ENCODE assay signal across 9 cellular contexts in genomic region chr11:76810151-76810853, GRCh38. TPM values are rescaled to one million over a fixed set of nuclear protein-coding genes. Genes with fewer than 3 reads are reported as not detected.
A peak's percentile ranks its signal among the peaks of the same experiment; 100 is the strongest.
DNase-seq lines count a peak whose midpoint lies in the region; ATAC-seq and TF ChIP-seq lines count a peak whose summit lies in the region.
"Had no signal": no experiment of that assay in that cellular context is flagged by ENCODE, and none has a peak within 500 bp of the region (broad histone marks: within the 10 kb centered on the region; RNA-seq: fewer than 3 reads in every experiment).

No MANE protein-coding gene starts in this region.

- peaks cover 1% of the 10 kb centered on the region for H3K36me3 Mint-ChIP-seq in brain

- H3K9ac ChIP-seq in GM23248 (no peak overlapping the region), PC-3 (ENCODE audit: low read length) (no peak overlapping the region)

- H3K27ac Mint-ChIP-seq in brain, result no peak overlapping the region

- H3K4me2 ChIP-seq in GM23248 (ENCODE audit: unreplicated experiment), result no peak overlapping the region
- peak overlapping the region; percentile 66 for H3K4me2 ChIP-seq in PC-3 (ENCODE audit: low read length)

- TF ChIP-seq CTCF in PC-3 (conservative IDR thresholded peaks at IDR 0.05; ENCODE audit: low read depth, low read length) (peak; percentile 93), brain (conservative IDR thresholded peaks at IDR 0.05) (peak; percentile 13 to 39), upper lobe of left lung (IDR thresholded peaks at IDR 0.05) (peak; percentile 53 to 81 (median 66))

- peaks cover 27% of the 10 kb centered on the region for H3K4me1 Mint-ChIP-seq in brain

- H3K9me3 ChIP-seq in GM23248 (ENCODE audit: low read depth) (no peaks in the 10 kb centered on the region), PC-3 (ENCODE audit: low read length) (peaks cover 14% of the 10 kb centered on the region), upper lobe of left lung (peaks cover 0 to 7% (median 3%) of the 10 kb centered on the region in 4 donors)

- DNase-seq in GM23248 (peak; percentile 57), PC-3 (peak; percentile 83), lung microvascular endothelial cell (ENCODE audit: low read depth in 2 of 2) (peak; percentile 63 to 79), upper lobe of left lung (peak in 1 of 2 donors; percentile 39), GOT3 (lab: John Stamatoyannopoulos, UW) (no peak), NCI-H1436 treated with DMSO at 0.1 percent for 48 hours (lab: John Stamatoyannopoulos, UW) (no peak)

- in situ Hi-C loops in GM23248 (cut with MboI), result loop anchor here (10.0 kb wide), 2 partner anchors 104 to 214 kb away; no protein-coding TSS in a partner anchor

- intact Hi-C loops in PC-3 (cut with micrococcal nuclease), result loop anchor here (1.0 kb wide), 3 partner anchors 26 to 237 kb away; no protein-coding TSS in a partner anchor

- no peak overlapping the region for H3K4me3 Mint-ChIP-seq in brain
- H3K4me3 Mint-ChIP-seq: naive thymus-derived CD8-positive, alpha-beta T cell had no signal

- H3K4me1 ChIP-seq in GM23248 (ENCODE audit: insufficient read depth), result 0 out of 2 replicates have a peak, but pooled peaks cover 7% of the 10 kb centered on the region
- no peaks in the 10 kb centered on the region for H3K4me1 ChIP-seq in PC-3 (ENCODE audit: insufficient read depth, low read length)
- peaks cover 10 to 25% (median 15%) of the 10 kb centered on the region in 4 donors for H3K4me1 ChIP-seq in upper lobe of left lung

- TF ChIP-seq EP300 in upper lobe of left lung (IDR thresholded peaks at IDR 0.05), result no peak

- POLR2A ChIA-PET in PC-3 (lab: Charles Lee; ENCODE audit: unreplicated experiment), result interaction anchor here (0.6 kb wide), 1 partner anchor 13 kb away, joined by 4 read pairs; no protein-coding TSS in a partner anchor

- H3K27ac ChIP-seq in GM23248 (no peak overlapping the region), PC-3 (ENCODE audit: low read length) (no peak overlapping the region), upper lobe of left lung (peak overlapping the region in 3 of 4 donors; percentile 62 to 70 (median 64))

- H3K79me2 ChIP-seq in GM23248 (ENCODE audit: insufficient read depth) (no peaks in the 10 kb centered on the region), PC-3 (ENCODE audit: low read length) (no peaks in the 10 kb centered on the region)

- ATAC-seq in PC-3 (peak; percentile 52), upper lobe of left lung (ENCODE audit: low FRiP score in 2 of 2) (peak; percentile 54 to 70), GM19324 (IDR thresholded peaks at IDR 0.05; ENCODE audit: low FRiP score, unreplicated experiment) (no peak)
- ATAC-seq: naive thymus-derived CD8-positive, alpha-beta T cell had no signal

- H2AFZ ChIP-seq in GM23248 (peak overlapping the region; percentile 53; the same call in 1 of the 2 replicates), PC-3 (ENCODE audit: low read length) (peak overlapping the region; percentile 72)

- TF ChIP-seq POLR2A in upper lobe of left lung (IDR thresholded peaks at IDR 0.05), result no peak

- CTCF ChIA-PET in PC-3 (lab: Charles Lee), result interaction anchor here (0.6 to 2.9 kb wide), 2 partner anchors 51 to 109 kb away, joined by 4 to 38 read pairs; no protein-coding TSS in a partner anchor

- H3F3A ChIP-seq in GM23248 (ENCODE audit: insufficient read depth) (peaks cover 5% of the 10 kb centered on the region; the same call in 1 of the 2 replicates), PC-3 (ENCODE audit: low read length, unreplicated experiment) (no peaks in the 10 kb centered on the region)

- peaks cover 3% of the 10 kb centered on the region for H3K27me3 Mint-ChIP-seq in brain

- no peaks in the 10 kb centered on the region for H3K9me2 ChIP-seq in GM23248 (ENCODE audit: insufficient read depth)
- no peaks in the 10 kb centered on the region for H3K9me2 ChIP-seq in PC-3 (replicated peaks; ENCODE audit: low read length)

- 61 to 64% methylated on average over 11 of the region's 11 CpGs for WGBS in GM23248 (ENCODE audit: low coverage in 1 of 2, low lambda C conversion rate in 2 of 2, missing lambda C conversion rate in 2 of 2), 2 experiments
- WGBS in upper lobe of left lung, 2 donors, result 56 to 64% methylated on average over 9 to 11 of the region's 11 CpGs

- H3K27me3 ChIP-seq in GM23248 (replicated peaks; ENCODE audit: insufficient read depth) (no peaks in the 10 kb centered on the region), PC-3 (ENCODE audit: low read length) (no peaks in the 10 kb centered on the region), upper lobe of left lung (no peaks in the 10 kb centered on the region)

- H3K9me3 Mint-ChIP-seq in brain, result peaks cover 1 to 15% (median 12%) of the 10 kb centered on the region in 5 experiments

- no peaks in the 10 kb centered on the region for H3K36me3 ChIP-seq in GM23248 (ENCODE audit: low read depth)
- H3K36me3 ChIP-seq in PC-3 (ENCODE audit: low read depth, low read length), result peaks cover 4% of the 10 kb centered on the region; the same call in 1 of the 2 replicates
- H3K36me3 ChIP-seq in upper lobe of left lung, result no peaks in the 10 kb centered on the region

- no TSS peak for BruUV-seq in PC-3 (replicated peaks; lab: Mats Ljungman, UMichigan)

- no peaks in the 10 kb centered on the region for H4K20me1 ChIP-seq in GM23248 (ENCODE audit: insufficient read depth)
- no peaks in the 10 kb centered on the region for H4K20me1 ChIP-seq in PC-3 (ENCODE audit: low read length)

- H3K4me3 ChIP-seq in GM23248 (no peak overlapping the region), PC-3 (ENCODE audit: low read length) (no peak overlapping the region), upper lobe of left lung (no peak overlapping the region)

RNA-seq across cellular contexts. Expression of gene TSKU, which starts 27.1 kb away (rescaled TPM):
- 30.6 and 40.1 TPM in 2 replicates for total RNA-seq in GM23248 (2014; rRNA removed; shearing (Covaris generic))
- polyA plus RNA-seq in GM23248 (2016; fragmentation: Nextera tagmentation; extraction: Ambion mirVana) (30.8 and 35.2 TPM in 2 replicates), brain (ENCODE audit: insufficient read depth, low read depth, low replicate concordance) (3.2 TPM)
- total RNA-seq in PC-3 (2014; rRNA removed) (32.1 and 39.2 TPM in 2 replicates), lung microvascular endothelial cell (3.2 and 3.9 TPM in 2 replicates), upper lobe of left lung (10 to 100 TPM in 2 of 6 donors, 1 to 10 TPM in 4; 2.1 to 19.8 (median 9.5) TPM)
- total RNA-seq: naive thymus-derived CD8-positive, alpha-beta T cell had no signal
- polyA plus RNA-seq: naive thymus-derived CD8-positive, alpha-beta T cell had no signal

RNA-seq across cellular contexts. Expression of gene ACER3, which starts 50.4 kb away (rescaled TPM):
- total RNA-seq in GM23248 (2014; rRNA removed; shearing (Covaris generic)), result 10.2 and 37.9 TPM in 2 replicates
- polyA plus RNA-seq in GM23248 (2016; fragmentation: Nextera tagmentation; extraction: Ambion mirVana) (9.1 and 12.0 TPM in 2 replicates), brain (ENCODE audit: insufficient read depth, low read depth, low replicate concordance) (6.4 TPM)
- total RNA-seq in PC-3 (2014; rRNA removed) (17.3 and 18.5 TPM in 2 replicates), lung microvascular endothelial cell (10.7 and 13.5 TPM in 2 replicates), upper lobe of left lung (10 to 100 TPM; 10.5 to 46.7 (median 17.1) TPM)

Comparison
In these comparisons a context has a peak if more than half of its experiments do, and no peak if none do; other contexts are left out.
1. DNase-seq: peak in GM23248 (single experiment), PC-3 (single experiment) and lung microvascular endothelial cell (2 of 2); none in GOT3 (single experiment) and NCI-H1436 treated with DMSO at 0.1 percent for 48 hours (single experiment).
2. H3K27ac ChIP-seq: peak in upper lobe of left lung (3 of 4); none in GM23248 (single experiment) and PC-3 (single experiment).
3. CTCF ChIP-seq: peak in every context shown above with its lines; median percentile 93 in PC-3; 66 in upper lobe of left lung; 26 in brain.